ENCODE assay signal across 1 cellular context in the genomic region with DNA sequence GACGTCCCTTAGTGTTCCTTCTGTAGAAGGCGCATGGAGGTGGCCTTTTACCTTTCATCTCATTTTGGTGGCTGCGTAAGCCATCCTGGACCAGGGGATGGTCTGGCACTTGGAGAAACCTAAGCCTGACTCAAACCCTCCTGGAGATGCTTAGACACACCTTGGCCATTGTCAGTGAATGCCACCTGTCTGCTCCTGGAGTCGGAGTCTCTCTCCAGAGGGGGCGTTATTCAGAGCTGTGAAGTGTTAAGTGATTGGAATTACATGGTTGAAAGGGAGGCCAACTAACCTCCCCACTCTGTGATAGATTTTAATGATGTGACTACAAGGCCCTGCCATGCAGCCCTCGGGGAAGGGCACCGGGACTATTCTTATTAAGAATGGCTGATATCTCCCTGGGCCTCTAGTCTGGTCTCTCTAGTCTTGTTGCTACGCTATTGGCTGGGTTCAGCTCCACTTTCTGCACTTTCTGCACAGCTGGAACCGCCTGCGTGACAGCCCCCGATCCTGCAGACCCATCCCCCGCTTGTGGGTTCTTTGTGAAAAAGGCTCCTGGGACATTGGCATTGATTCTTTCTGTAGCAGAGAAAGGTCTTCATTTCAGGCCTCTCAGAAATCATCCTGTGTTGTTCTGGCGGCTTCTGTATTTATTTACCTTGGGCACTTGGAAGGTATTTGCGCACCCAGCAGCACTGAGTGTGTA.
TF ChIP-seq lines count a peak whose summit lies in the region.

No MANE protein-coding gene starts in this region.

TF ChIP-seq in GM23338, 12 proteins besides CTCF, POLR2A, EP300 and RAD21:
- TF ChIP-seq, protein P1, sequence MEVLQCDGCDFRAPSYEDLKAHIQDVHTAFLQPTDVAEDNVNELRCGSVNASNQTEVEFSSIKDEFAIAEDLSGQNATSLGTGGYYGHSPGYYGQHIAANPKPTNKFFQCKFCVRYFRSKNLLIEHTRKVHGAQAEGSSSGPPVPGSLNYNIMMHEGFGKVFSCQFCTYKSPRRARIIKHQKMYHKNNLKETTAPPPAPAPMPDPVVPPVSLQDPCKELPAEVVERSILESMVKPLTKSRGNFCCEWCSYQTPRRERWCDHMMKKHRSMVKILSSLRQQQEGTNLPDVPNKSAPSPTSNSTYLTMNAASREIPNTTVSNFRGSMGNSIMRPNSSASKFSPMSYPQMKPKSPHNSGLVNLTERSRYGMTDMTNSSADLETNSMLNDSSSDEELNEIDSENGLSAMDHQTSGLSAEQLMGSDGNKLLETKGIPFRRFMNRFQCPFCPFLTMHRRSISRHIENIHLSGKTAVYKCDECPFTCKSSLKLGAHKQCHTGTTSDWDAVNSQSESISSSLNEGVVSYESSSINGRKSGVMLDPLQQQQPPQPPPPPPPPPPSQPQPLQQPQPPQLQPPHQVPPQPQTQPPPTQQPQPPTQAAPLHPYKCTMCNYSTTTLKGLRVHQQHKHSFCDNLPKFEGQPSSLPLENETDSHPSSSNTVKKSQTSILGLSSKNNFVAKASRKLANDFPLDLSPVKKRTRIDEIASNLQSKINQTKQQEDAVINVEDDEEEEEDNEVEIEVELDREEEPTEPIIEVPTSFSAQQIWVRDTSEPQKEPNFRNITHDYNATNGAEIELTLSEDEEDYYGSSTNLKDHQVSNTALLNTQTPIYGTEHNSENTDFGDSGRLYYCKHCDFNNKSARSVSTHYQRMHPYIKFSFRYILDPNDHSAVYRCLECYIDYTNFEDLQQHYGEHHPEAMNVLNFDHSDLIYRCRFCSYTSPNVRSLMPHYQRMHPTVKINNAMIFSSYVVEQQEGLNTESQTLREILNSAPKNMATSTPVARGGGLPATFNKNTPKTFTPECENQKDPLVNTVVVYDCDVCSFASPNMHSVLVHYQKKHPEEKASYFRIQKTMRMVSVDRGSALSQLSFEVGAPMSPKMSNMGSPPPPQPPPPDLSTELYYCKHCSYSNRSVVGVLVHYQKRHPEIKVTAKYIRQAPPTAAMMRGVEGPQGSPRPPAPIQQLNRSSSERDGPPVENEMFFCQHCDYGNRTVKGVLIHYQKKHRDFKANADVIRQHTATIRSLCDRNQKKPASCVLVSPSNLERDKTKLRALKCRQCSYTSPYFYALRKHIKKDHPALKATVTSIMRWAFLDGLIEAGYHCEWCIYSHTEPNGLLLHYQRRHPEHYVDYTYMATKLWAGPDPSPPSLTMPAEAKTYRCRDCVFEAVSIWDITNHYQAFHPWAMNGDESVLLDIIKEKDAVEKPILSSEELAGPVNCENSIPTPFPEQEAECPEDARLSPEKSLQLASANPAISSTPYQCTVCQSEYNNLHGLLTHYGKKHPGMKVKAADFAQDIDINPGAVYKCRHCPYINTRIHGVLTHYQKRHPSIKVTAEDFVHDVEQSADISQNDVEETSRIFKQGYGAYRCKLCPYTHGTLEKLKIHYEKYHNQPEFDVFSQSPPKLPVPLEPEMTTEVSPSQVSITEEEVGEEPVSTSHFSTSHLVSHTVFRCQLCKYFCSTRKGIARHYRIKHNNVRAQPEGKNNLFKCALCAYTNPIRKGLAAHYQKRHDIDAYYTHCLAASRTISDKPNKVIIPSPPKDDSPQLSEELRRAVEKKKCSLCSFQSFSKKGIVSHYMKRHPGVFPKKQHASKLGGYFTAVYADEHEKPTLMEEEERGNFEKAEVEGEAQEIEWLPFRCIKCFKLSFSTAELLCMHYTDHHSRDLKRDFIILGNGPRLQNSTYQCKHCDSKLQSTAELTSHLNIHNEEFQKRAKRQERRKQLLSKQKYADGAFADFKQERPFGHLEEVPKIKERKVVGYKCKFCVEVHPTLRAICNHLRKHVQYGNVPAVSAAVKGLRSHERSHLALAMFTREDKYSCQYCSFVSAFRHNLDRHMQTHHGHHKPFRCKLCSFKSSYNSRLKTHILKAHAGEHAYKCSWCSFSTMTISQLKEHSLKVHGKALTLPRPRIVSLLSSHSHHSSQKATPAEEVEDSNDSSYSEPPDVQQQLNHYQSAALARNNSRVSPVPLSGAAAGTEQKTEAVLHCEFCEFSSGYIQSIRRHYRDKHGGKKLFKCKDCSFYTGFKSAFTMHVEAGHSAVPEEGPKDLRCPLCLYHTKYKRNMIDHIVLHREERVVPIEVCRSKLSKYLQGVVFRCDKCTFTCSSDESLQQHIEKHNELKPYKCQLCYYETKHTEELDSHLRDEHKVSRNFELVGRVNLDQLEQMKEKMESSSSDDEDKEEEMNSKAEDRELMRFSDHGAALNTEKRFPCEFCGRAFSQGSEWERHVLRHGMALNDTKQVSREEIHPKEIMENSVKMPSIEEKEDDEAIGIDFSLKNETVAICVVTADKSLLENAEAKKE (CRISPR knock-in tag; IDR thresholded peaks at IDR 0.05): 0 out of 2 replicates have a peak, but pooled peaks have one; percentile 34
- TF ChIP-seq, protein P2, sequence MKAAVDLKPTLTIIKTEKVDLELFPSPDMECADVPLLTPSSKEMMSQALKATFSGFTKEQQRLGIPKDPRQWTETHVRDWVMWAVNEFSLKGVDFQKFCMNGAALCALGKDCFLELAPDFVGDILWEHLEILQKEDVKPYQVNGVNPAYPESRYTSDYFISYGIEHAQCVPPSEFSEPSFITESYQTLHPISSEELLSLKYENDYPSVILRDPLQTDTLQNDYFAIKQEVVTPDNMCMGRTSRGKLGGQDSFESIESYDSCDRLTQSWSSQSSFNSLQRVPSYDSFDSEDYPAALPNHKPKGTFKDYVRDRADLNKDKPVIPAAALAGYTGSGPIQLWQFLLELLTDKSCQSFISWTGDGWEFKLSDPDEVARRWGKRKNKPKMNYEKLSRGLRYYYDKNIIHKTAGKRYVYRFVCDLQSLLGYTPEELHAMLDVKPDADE (IDR thresholded peaks at IDR 0.05): no peak
